ENCODE assay signal across 1 cellular context in genomic region chr17:4959261-4959965, GRCh38.
TF ChIP-seq lines count a peak whose summit lies in the region.

No MANE protein-coding gene starts in this region.

TF ChIP-seq in GM12878, 131 proteins besides CTCF, POLR2A, EP300 and RAD21:
- TF ChIP-seq HDGF (IDR thresholded peaks at IDR 0.05) (no peak), RCOR1 (conservative IDR thresholded peaks at IDR 0.05; ENCODE audit: low read depth, low read length) (no peak), BACH1 (IDR thresholded peaks at IDR 0.05; ENCODE audit: borderline replicate concordance) (no peak), ZBTB4 (CRISPR knock-in tag; IDR thresholded peaks at IDR 0.05) (no peak), SUZ12 (IDR thresholded peaks at IDR 0.05; ENCODE audit: unreplicated experiment) (no peak), ATF3 (IDR thresholded peaks at IDR 0.05; ENCODE audit: borderline replicate concordance, extremely low read depth, low read depth, low read length) (no peak), MEF2B (IDR thresholded peaks at IDR 0.05; ENCODE audit: partially characterized antibody, poor library complexity, severe bottlenecking) (no peak), NBN (IDR thresholded peaks at IDR 0.05) (no peak), SMC3 (IDR thresholded peaks at IDR 0.05; ENCODE audit: borderline replicate concordance, low read length) (no peak), NFYA (IDR thresholded peaks at IDR 0.05; ENCODE audit: borderline replicate concordance, low read depth, low read length) (no peak), POLR2AphosphoS2 (IDR thresholded peaks at IDR 0.05; ENCODE audit: low read depth, low read length) (no peak), BCL11A (IDR thresholded peaks at IDR 0.05; ENCODE audit: low read depth, low read length) (no peak), EZH2 (IDR thresholded peaks at IDR 0.05; ENCODE audit: borderline replicate concordance, control insufficient read depth, low read depth, low read length) (no peak)
